Comparison of ENCODE assay signal across 28 cellular contexts in genomic region chr14:29868000-29868399, GRCh38. TPM values are rescaled to one million over a fixed set of nuclear protein-coding genes. Genes with fewer than 3 reads are reported as not detected.
A peak's percentile ranks its signal among the peaks of the same experiment; 100 is the strongest.
DNase-seq lines count a peak whose midpoint lies in the region; ATAC-seq and TF ChIP-seq lines count a peak whose summit lies in the region.
"Had no signal": no experiment of that assay in that cellular context is flagged by ENCODE, and none has a peak within 500 bp of the region (broad histone marks: within the 10 kb centered on the region; RNA-seq: fewer than 3 reads in every experiment).

No MANE protein-coding gene starts in this region.

- H3K36me3 ChIP-seq in left lung = no peaks in the 10 kb centered on the region
- H3K36me3 ChIP-seq: adrenal gland, Peyer's patch, spleen, uterus had no signal

- no peaks in the 10 kb centered on the region for H3K4me1 Mint-ChIP-seq in glutamatergic neuron (ENCODE audit: low read depth, unreplicated experiment)
- H3K4me1 Mint-ChIP-seq: B cell; CD4-positive, alpha-beta memory T cell had no signal

- intact Hi-C loops in left lung (cut with DNase I) = no loop called here

- H3K27me3 Mint-ChIP-seq in glutamatergic neuron (ENCODE audit: unreplicated experiment) = no peaks in the 10 kb centered on the region
- H3K27me3 Mint-ChIP-seq: activated CD4-positive, alpha-beta memory T cell treated with anti-CD3 and anti-CD28 coated beads for 36 hours; B cell; CD4-positive, alpha-beta memory T cell; stimulated activated naive CD8-positive, alpha-beta T cell treated with anti-CD3 and anti-CD28 coated beads, Interleukin-15, Interleukin-2, amounts not matched to agents 100 ng/mL and 50 ng/mL, for 24 hours had no signal

- H3K36me3 Mint-ChIP-seq in glutamatergic neuron (ENCODE audit: unreplicated experiment) = no peaks in the 10 kb centered on the region
- H3K36me3 Mint-ChIP-seq: activated CD4-positive, alpha-beta memory T cell treated with anti-CD3 and anti-CD28 coated beads for 36 hours; CD4-positive, alpha-beta memory T cell had no signal

- H3K9me3 ChIP-seq in left lung = no peaks in the 10 kb centered on the region
- H3K9me3 ChIP-seq: adrenal gland, Peyer's patch, spleen, uterus had no signal

- no peak overlapping the region for H3K27ac ChIP-seq in left lung
- H3K27ac ChIP-seq: adrenal gland, Peyer's patch, spleen, uterus had no signal

- ATAC-seq in left lung (peak; percentile 39), GM21423 (IDR thresholded peaks at IDR 0.05; ENCODE audit: unreplicated experiment) (no peak)
- ATAC-seq: left ventricle myocardium superior, right cardiac atrium had no signal

- H3K27me3 ChIP-seq in left lung = no peaks in the 10 kb centered on the region
- H3K27me3 ChIP-seq: adrenal gland, Peyer's patch, spleen, uterus had no signal

- peak in 2 of 3 experiments; percentile 12 to 66 for DNase-seq in NCI-H1417 (lab: John Stamatoyannopoulos, UW)
- DNase-seq in NCI-H1417 treated with DMSO at 0.1 percent for 48 hours (lab: John Stamatoyannopoulos, UW) = no peak
- DNase-seq in NCI-H1092 (lab: John Stamatoyannopoulos, UW) = peak; percentile 38
- peak; percentile 40 for DNase-seq in amniotic epithelial cell (ENCODE audit: low read depth)
- no peak for DNase-seq in left lung
- DNase-seq in glutamatergic neuron = no peak
- no peak for DNase-seq in activated effector memory CD4-positive, alpha-beta T cell treated with anti-CD3 and anti-CD28 coated beads, Interleukin-2, amount 50 U/mL, for 16 hours
- DNase-seq: activated CD4-positive, alpha-beta memory T cell treated with anti-CD3 and anti-CD28 coated beads for 36 hours; activated CD4-positive, CD25-positive, alpha-beta regulatory T cell treated with anti-CD3 and anti-CD28 coated beads, Interleukin-2, amount 50 U/mL, for 72 hours; activated naive CD4-positive, alpha-beta T cell treated with anti-CD3 and anti-CD28 coated beads for 36 hours; adrenal gland; CD4-positive, alpha-beta memory T cell; H7; head of caudate nucleus; left ventricle myocardium superior; NCI-H1694; NCI-H2171; NCI-H526; Peyer's patch; right cardiac atrium; spleen; stimulated activated CD4-positive, alpha-beta T cell treated with anti-CD3 and anti-CD28 coated beads, Interleukin-2, amount 100 ng/mL, for 24 hours; uterus had no signal

- no peaks in the 10 kb centered on the region for H3K4me1 ChIP-seq in left lung
- H3K4me1 ChIP-seq: adrenal gland, Peyer's patch, spleen, uterus had no signal

- H3K27ac Mint-ChIP-seq in glutamatergic neuron (ENCODE audit: unreplicated experiment) = no peak overlapping the region
- H3K27ac Mint-ChIP-seq: activated CD4-positive, alpha-beta memory T cell treated with anti-CD3 and anti-CD28 coated beads for 36 hours; activated naive CD4-positive, alpha-beta T cell treated with anti-CD3 and anti-CD28 coated beads for 36 hours; activated T-helper 1 cell treated with anti-CD3 and anti-CD28 coated beads, Interleukin-12 subunit alpha, Interleukin-12 subunit beta, Interleukin-2, Interleukin-4 antibody, amounts not matched to agents 30 ng/mL and 10 ng/mL and 1 ng/mL, durations not matched to agents 14 hours and 24 hours and 36 hours; B cell; CD4-positive, alpha-beta memory T cell; stimulated activated naive CD8-positive, alpha-beta T cell treated with anti-CD3 and anti-CD28 coated beads, Interleukin-15, Interleukin-2, amounts not matched to agents 100 ng/mL and 50 ng/mL, for 24 hours had no signal

- no peak overlapping the region for H3K4me3 Mint-ChIP-seq in glutamatergic neuron (ENCODE audit: unreplicated experiment)
- H3K4me3 Mint-ChIP-seq: activated CD4-positive, alpha-beta memory T cell treated with anti-CD3 and anti-CD28 coated beads for 36 hours; activated naive CD4-positive, alpha-beta T cell treated with anti-CD3 and anti-CD28 coated beads for 36 hours; activated T-helper 1 cell treated with anti-CD3 and anti-CD28 coated beads, Interleukin-12 subunit alpha, Interleukin-12 subunit beta, Interleukin-2, Interleukin-4 antibody, amounts not matched to agents 30 ng/mL and 10 ng/mL and 1 ng/mL, durations not matched to agents 14 hours and 24 hours and 36 hours; B cell; CD4-positive, alpha-beta memory T cell; stimulated activated naive CD8-positive, alpha-beta T cell treated with anti-CD3 and anti-CD28 coated beads, Interleukin-15, Interleukin-2, amounts not matched to agents 100 ng/mL and 50 ng/mL, for 24 hours had no signal

- no peak for TF ChIP-seq CTCF in left lung (IDR thresholded peaks at IDR 0.05)
- no peak for TF ChIP-seq CTCF in glutamatergic neuron (IDR thresholded peaks at IDR 0.05; ENCODE audit: partially characterized antibody, unreplicated experiment)

- no peaks in the 10 kb centered on the region for H3K9me3 Mint-ChIP-seq in glutamatergic neuron (ENCODE audit: unreplicated experiment)
- H3K9me3 Mint-ChIP-seq: activated CD4-positive, alpha-beta memory T cell treated with anti-CD3 and anti-CD28 coated beads for 36 hours; activated naive CD4-positive, alpha-beta T cell treated with anti-CD3 and anti-CD28 coated beads for 36 hours had no signal

- no peak overlapping the region for H3K4me3 ChIP-seq in left lung
- H3K4me3 ChIP-seq: adrenal gland, Peyer's patch, spleen, uterus had no signal

RNA-seq across cellular contexts. Expression of gene PRKD1, which starts 59.6 kb away (rescaled TPM):
- total RNA-seq in left lung (10 to 100 TPM; 13.6 to 15.5 TPM), glutamatergic neuron (ENCODE audit: unreplicated experiment) (0.54 TPM)
- total RNA-seq: activated CD4-positive, alpha-beta memory T cell treated with anti-CD3 and anti-CD28 coated beads for 36 hours; activated naive CD4-positive, alpha-beta T cell treated with anti-CD3 and anti-CD28 coated beads for 36 hours; CD4-positive, alpha-beta memory T cell; T-helper 2 cell treated with Interferon-gamma antibody and Interleukin-4, amounts not matched to agents 100 ng/mL and 5 ng/mL, for 36 hours had no signal

Comparison
In these comparisons a context has a peak if more than half of its experiments do, and no peak if none do; other contexts are left out.
1. DNase-seq: peak in NCI-H1417 (2 of 3), NCI-H1092 (single experiment) and amniotic epithelial cell (single experiment); none in NCI-H1417 treated with DMSO at 0.1 percent for 48 hours (single experiment), left lung (0 of 2), glutamatergic neuron (single experiment) and activated effector memory CD4-positive, alpha-beta T cell treated with anti-CD3 and anti-CD28 coated beads, Interleukin-2, amount 50 U/mL, for 16 hours (single experiment).